ENCODE assay signal across 8 cellular contexts in the genomic region with DNA sequence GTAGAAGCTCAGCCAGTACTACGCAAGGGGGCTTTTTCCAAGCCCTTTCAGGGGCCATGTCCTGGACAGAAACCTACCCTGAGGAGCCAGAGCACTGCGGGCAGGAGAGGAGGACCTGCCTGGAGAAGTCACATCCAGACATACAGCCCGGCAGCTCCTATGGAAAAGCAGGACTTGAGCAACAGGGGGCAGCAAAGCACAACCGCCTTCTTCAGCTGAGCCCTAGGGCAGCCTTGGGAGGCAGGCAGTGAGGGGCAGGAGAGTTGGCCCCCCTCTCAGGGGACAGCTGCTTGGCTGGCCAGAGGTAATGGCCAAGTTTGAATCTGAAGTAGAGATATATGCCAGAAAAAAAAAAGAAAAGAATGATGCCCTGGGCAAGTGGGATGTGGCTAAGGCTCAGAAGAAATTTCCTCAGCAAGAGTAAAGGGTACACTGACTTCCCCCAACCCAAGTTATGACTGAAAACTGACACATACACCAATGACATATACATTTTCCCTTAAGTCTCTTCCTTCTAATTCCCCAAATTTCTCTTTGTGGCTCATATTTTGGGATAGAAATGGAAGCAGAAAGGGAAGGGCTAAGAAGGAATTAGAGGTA. TPM values are rescaled to one million over a fixed set of nuclear protein-coding genes. Genes with fewer than 3 reads are reported as not detected.
DNase-seq lines count a peak whose midpoint lies in the region; ATAC-seq, FAIRE-seq and TF ChIP-seq lines count a peak whose summit lies in the region.

No MANE protein-coding gene starts in this region.

- H3K79me2 ChIP-seq in mammary epithelial cell (ENCODE audit: insufficient read depth, low read length): no peaks in the 10 kb centered on the region

- H3K36me3 ChIP-seq in mammary epithelial cell (ENCODE audit: insufficient read depth, low read length) (no peaks in the 10 kb centered on the region), kidney (ENCODE audit: control insufficient read depth in 1 of 2, insufficient read depth in 2 of 2, low read length in 2 of 2) (no peaks in the 10 kb centered on the region)

- peaks cover 2% of the 10 kb centered on the region for H3K27me3 ChIP-seq in mammary epithelial cell (ENCODE audit: insufficient read depth, low read length)

- H4K20me1 ChIP-seq in mammary epithelial cell (ENCODE audit: insufficient read depth, low read length): no peaks in the 10 kb centered on the region

- peaks cover 6% of the 10 kb centered on the region for H3K9me3 Mint-ChIP-seq in activated T-cell treated with anti-CD3 and anti-CD28 coated beads, Interleukin-2, amount 50 U/mL, for 4 hours

- no peaks in the 10 kb centered on the region for H3K4me1 ChIP-seq in mammary epithelial cell (ENCODE audit: insufficient read depth, low read length)
- H3K4me1 ChIP-seq in kidney (ENCODE audit: control insufficient read depth in 1 of 2, insufficient read depth in 1 of 2, low read depth in 1 of 2, low read length in 2 of 2): no peaks in the 10 kb centered on the region

- no peak overlapping the region for H3K4me3 Mint-ChIP-seq in activated T-cell treated with anti-CD3 and anti-CD28 coated beads, Interleukin-2, amount 50 U/mL, for 4 hours

- peaks cover 21% of the 10 kb centered on the region for H3K27me3 Mint-ChIP-seq in activated T-cell treated with anti-CD3 and anti-CD28 coated beads, Interleukin-2, amount 50 U/mL, for 4 hours (ENCODE audit: low read depth)

- H3K27ac ChIP-seq in mammary epithelial cell (ENCODE audit: insufficient read depth, low read depth, low read length) (no peak overlapping the region), kidney (ENCODE audit: low read depth in 2 of 2, low read length in 2 of 2) (no peak overlapping the region)

- TF ChIP-seq CTCF in mammary epithelial cell (conservative IDR thresholded peaks at IDR 0.05 in 1 of 2, IDR thresholded peaks at IDR 0.05 in 1 of 2; ENCODE audit: extremely low read depth in 1 of 2, insufficient read depth in 1 of 2, low read depth in 1 of 2, low read length in 2 of 2) (peak; percentile 47 to 72), kidney (IDR thresholded peaks at IDR 0.05; ENCODE audit: borderline replicate concordance, extremely low read depth, insufficient read depth) (peak; percentile 57)

- CTCF ChIA-PET in mammary epithelial cell (lab: Charles Lee; ENCODE audit: low non-redundant PET): interaction anchor here (0.7 to 1.1 kb wide), 3 partner anchors 101 to 401 kb away, joined by 4 to 10 read pairs (median 6); no protein-coding TSS in a partner anchor

- H3K4me1 Mint-ChIP-seq in activated T-cell treated with anti-CD3 and anti-CD28 coated beads, Interleukin-2, amount 50 U/mL, for 4 hours (ENCODE audit: low read depth): peaks cover 3% of the 10 kb centered on the region

- DNase-seq in Daoy (ENCODE audit: low read depth) (peak; percentile 78), H4 (ENCODE audit: low spot score) (peak; percentile 64), NCI-H774 (lab: John Stamatoyannopoulos, UW) (peak; percentile 56), mammary epithelial cell (peak; percentile 24), kidney (peak; percentile 76), superior temporal gyrus (ENCODE audit: extremely low spot score) (peak; percentile 87)
- no peak for DNase-seq in activated T-cell treated with anti-CD3 and anti-CD28 coated beads, Interleukin-2, amount 50 U/mL, for 4 hours

- intact Hi-C loops in mammary epithelial cell (cut with micrococcal nuclease) (loop anchor here (1.0 to 5.0 kb wide), 4 partner anchors 100 to 218 kb away; no protein-coding TSS in a partner anchor), kidney (cut with DNase I) (no loop called here)

- no peak for FAIRE-seq in kidney (lab: Jason Lieb, UNC)

- dilution Hi-C loops in mammary epithelial cell (cut with HindIII; ENCODE audit: low sequenced_read_pairs): no loop called here

- no peaks in the 10 kb centered on the region for H3K36me3 Mint-ChIP-seq in activated T-cell treated with anti-CD3 and anti-CD28 coated beads, Interleukin-2, amount 50 U/mL, for 4 hours (ENCODE audit: insufficient read depth)

- BruUV-seq in mammary epithelial cell (replicated peaks; lab: Mats Ljungman, UMichigan): no TSS peak

- H3K9me3 ChIP-seq in mammary epithelial cell (replicated peaks; ENCODE audit: insufficient read depth, low read length): no peaks in the 10 kb centered on the region
- no peaks in the 10 kb centered on the region for H3K9me3 ChIP-seq in kidney (ENCODE audit: control insufficient read depth in 1 of 2, low read length in 2 of 2)

- ATAC-seq in GM18873 (IDR thresholded peaks at IDR 0.05; ENCODE audit: low FRiP score, unreplicated experiment): no peak
- ATAC-seq in activated T-cell treated with anti-CD3 and anti-CD28 coated beads, Interleukin-2, amount 50 U/mL, for 4 hours: no peak

- H3K4me3 ChIP-seq in mammary epithelial cell (replicated peaks in 1 of 3; ENCODE audit: insufficient read depth in 1 of 3, low read depth in 2 of 3, low read length in 3 of 3) (no peak overlapping the region), kidney (ENCODE audit: low read length in 2 of 2) (no peak overlapping the region)

- H3K9ac ChIP-seq in mammary epithelial cell (ENCODE audit: insufficient read depth, low read length): no peak overlapping the region
- H3K9ac ChIP-seq in kidney (ENCODE audit: low read length in 2 of 2): no peak overlapping the region

- in situ Hi-C loops in mammary epithelial cell (cut with MboI; ENCODE audit: low sequenced_read_pairs in 2 of 2): loop anchor here in 1 of 2 donors (10.0 to 25.0 kb wide), 2 partner anchors 103 to 119 kb away; no protein-coding TSS in a partner anchor

- H2AFZ ChIP-seq in mammary epithelial cell (ENCODE audit: low read depth, low read length): no peak overlapping the region

- 64% methylated on average over 3 of the region's 4 CpGs for WGBS in mammary epithelial cell (ENCODE audit: low coverage, missing lambda C conversion rate)

- H3K4me2 ChIP-seq in mammary epithelial cell (ENCODE audit: insufficient read depth, low read depth, low read length): no peak overlapping the region

RNA-seq across cellular contexts. Expression of a gene that starts 56.9 kb away (rescaled TPM):
- 2.5 and 2.8 TPM in 2 replicates for total RNA-seq in Daoy (2014; rRNA removed; shearing (Covaris generic))
- 0.90 and 4.8 TPM in 2 replicates for total RNA-seq in H4 (2014; rRNA removed; shearing (Covaris generic))
- total RNA-seq in mammary epithelial cell (under 1 TPM in 1 of 2 donors, not detected in 1; 0.17 TPM), kidney (0.50 TPM)
- polyA plus RNA-seq in mammary epithelial cell (0.09 TPM), kidney (ENCODE audit: insufficient read depth, low read depth, low replicate concordance) (not detected)
- polyA minus RNA-seq in mammary epithelial cell: not detected
- total RNA-seq in activated T-cell treated with anti-CD3 and anti-CD28 coated beads, Interleukin-2, amount 50 U/mL, for 4 hours: under 1 TPM in 1 of 3 donors, not detected in 2; 0.40 TPM

RNA-seq across cellular contexts. Expression of a gene that starts 60.0 kb away (rescaled TPM):
- 1.0 TPM in 1 of 2 replicates, not detected in the other for total RNA-seq in Daoy (2014; rRNA removed; shearing (Covaris generic))
- 55.3 and 66.0 TPM in 2 replicates for total RNA-seq in H4 (2014; rRNA removed; shearing (Covaris generic))
- total RNA-seq in mammary epithelial cell (under 1 TPM in 1 of 2 donors, not detected in 1; 0.33 TPM), kidney (4.0 TPM)
- polyA plus RNA-seq in mammary epithelial cell (not detected), kidney (ENCODE audit: insufficient read depth, low read depth, low replicate concordance) (0.71 TPM)
- polyA minus RNA-seq in mammary epithelial cell: not detected
- total RNA-seq in activated T-cell treated with anti-CD3 and anti-CD28 coated beads, Interleukin-2, amount 50 U/mL, for 4 hours: under 1 TPM in 1 of 3 donors, not detected in 2; 0.18 TPM

Comparison
In these comparisons a context has a peak if more than half of its experiments do, and no peak if none do; other contexts are left out.
1. RNA of a gene that starts 60.0 kb away (total RNA-seq): 55.3 to 66.0 TPM in H4; 4.0 TPM in kidney (single experiment), 1.0 TPM in Daoy, 0.33 TPM in mammary epithelial cell and 0.18 TPM in activated T-cell treated with anti-CD3 and anti-CD28 coated beads, Interleukin-2, amount 50 U/mL, for 4 hours; every median in the first group is over 10 times any median in the second.